ENCODE assay signal across 1 cellular context in the genomic region with DNA sequence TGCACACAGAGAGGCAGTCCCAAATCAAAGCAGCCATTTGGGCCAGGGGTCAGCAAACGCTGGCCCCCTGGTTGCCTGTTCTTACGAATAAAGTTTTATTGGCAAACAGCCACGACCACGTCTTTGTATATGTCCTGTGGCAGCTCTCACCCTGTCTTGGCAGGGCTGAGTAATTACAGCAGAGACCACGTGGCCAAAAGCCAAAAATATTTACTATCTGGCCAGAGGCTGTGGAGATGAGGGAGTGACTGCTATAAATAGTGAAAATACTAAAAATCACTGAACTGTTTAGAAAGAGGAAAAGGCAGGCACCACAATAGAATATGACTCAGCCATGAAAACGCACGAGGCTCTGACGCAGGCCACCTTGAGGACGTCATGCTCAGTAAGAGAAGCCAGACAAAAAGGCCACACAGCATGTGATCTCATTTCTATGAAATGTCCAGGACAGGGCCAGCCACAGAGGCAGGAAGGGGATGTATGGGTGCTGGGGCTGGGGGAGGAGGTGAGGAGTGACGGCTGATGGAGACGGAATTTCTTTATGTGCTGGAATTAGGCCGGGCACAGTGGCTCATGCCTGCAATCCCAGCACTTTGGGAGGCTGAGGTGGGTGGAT.
A peak's percentile ranks its signal among the peaks of the same experiment; 100 is the strongest.
TF ChIP-seq lines count a peak whose summit lies in the region.

No MANE protein-coding gene starts in this region.

TF ChIP-seq in K562, 482 proteins besides CTCF, POLR2A, EP300 and RAD21 (continued from another document):
- TF ChIP-seq, protein P1, sequence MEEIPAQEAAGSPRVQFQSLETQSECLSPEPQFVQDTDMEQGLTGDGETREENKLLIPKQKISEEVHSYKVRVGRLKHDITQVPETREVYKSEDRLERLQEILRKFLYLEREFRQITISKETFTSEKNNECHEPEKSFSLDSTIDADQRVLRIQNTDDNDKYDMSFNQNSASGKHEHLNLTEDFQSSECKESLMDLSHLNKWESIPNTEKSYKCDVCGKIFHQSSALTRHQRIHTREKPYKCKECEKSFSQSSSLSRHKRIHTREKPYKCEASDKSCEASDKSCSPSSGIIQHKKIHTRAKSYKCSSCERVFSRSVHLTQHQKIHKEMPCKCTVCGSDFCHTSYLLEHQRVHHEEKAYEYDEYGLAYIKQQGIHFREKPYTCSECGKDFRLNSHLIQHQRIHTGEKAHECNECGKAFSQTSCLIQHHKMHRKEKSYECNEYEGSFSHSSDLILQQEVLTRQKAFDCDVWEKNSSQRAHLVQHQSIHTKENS (CRISPR knock-in tag; IDR thresholded peaks at IDR 0.05): no peak
- no peak for TF ChIP-seq POLR3A (IDR thresholded peaks at IDR 0.05; ENCODE audit: borderline replicate concordance, extremely low read depth, insufficient read depth, insufficient read length)
- peak; percentile 56 for TF ChIP-seq L3MBTL2 (IDR thresholded peaks at IDR 0.05)
- TF ChIP-seq RAD51 (IDR thresholded peaks at IDR 0.05; ENCODE audit: borderline replicate concordance, low read depth): peak; percentile 50; the same call in 1 of the 2 replicates
- TF ChIP-seq, protein P2, sequence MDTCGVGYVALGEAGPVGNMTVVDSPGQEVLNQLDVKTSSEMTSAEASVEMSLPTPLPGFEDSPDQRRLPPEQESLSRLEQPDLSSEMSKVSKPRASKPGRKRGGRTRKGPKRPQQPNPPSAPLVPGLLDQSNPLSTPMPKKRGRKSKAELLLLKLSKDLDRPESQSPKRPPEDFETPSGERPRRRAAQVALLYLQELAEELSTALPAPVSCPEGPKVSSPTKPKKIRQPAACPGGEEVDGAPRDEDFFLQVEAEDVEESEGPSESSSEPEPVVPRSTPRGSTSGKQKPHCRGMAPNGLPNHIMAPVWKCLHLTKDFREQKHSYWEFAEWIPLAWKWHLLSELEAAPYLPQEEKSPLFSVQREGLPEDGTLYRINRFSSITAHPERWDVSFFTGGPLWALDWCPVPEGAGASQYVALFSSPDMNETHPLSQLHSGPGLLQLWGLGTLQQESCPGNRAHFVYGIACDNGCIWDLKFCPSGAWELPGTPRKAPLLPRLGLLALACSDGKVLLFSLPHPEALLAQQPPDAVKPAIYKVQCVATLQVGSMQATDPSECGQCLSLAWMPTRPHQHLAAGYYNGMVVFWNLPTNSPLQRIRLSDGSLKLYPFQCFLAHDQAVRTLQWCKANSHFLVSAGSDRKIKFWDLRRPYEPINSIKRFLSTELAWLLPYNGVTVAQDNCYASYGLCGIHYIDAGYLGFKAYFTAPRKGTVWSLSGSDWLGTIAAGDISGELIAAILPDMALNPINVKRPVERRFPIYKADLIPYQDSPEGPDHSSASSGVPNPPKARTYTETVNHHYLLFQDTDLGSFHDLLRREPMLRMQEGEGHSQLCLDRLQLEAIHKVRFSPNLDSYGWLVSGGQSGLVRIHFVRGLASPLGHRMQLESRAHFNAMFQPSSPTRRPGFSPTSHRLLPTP (IDR thresholded peaks at IDR 0.05; ENCODE audit: borderline replicate concordance, extremely low read depth, insufficient read length): no peak
- peak; percentile 52; the same call in 1 of the 2 replicates for TF ChIP-seq JUN (IDR thresholded peaks at IDR 0.05; ENCODE audit: borderline replicate concordance, low read depth, low read length)
- no peak for TF ChIP-seq JUN (CRISPR knock-in tag; IDR thresholded peaks at IDR 0.05; ENCODE audit: borderline replicate concordance)
- TF ChIP-seq ZNF3 (CRISPR knock-in tag; IDR thresholded peaks at IDR 0.05): no peak
- TF ChIP-seq, protein P3, sequence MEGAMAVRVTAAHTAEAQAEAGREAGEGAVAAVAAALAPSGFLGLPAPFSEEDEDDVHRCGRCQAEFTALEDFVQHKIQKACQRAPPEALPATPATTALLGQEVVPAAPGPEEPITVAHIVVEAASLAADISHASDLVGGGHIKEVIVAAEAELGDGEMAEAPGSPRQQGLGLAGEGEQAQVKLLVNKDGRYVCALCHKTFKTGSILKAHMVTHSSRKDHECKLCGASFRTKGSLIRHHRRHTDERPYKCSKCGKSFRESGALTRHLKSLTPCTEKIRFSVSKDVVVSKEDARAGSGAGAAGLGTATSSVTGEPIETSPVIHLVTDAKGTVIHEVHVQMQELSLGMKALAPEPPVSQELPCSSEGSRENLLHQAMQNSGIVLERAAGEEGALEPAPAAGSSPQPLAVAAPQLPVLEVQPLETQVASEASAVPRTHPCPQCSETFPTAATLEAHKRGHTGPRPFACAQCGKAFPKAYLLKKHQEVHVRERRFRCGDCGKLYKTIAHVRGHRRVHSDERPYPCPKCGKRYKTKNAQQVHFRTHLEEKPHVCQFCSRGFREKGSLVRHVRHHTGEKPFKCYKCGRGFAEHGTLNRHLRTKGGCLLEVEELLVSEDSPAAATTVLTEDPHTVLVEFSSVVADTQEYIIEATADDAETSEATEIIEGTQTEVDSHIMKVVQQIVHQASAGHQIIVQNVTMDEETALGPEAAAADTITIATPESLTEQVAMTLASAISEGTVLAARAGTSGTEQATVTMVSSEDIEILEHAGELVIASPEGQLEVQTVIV (CRISPR knock-in tag; IDR thresholded peaks at IDR 0.05; ENCODE audit: borderline replicate concordance): no peak
- TF ChIP-seq SMARCA5 (IDR thresholded peaks at IDR 0.05): peak; percentile 45; the same call in 1 of the 2 replicates
- TF ChIP-seq NFIC (IDR thresholded peaks at IDR 0.05): peak; percentile 80
- TF ChIP-seq ZBTB7A (IDR thresholded peaks at IDR 0.05; ENCODE audit: borderline replicate concordance, control insufficient read depth, low read depth, low read length): peak; percentile 54
- TF ChIP-seq CHD2 (IDR thresholded peaks at IDR 0.05; ENCODE audit: low read depth, low read length): no peak
- peak; percentile 37; the same call in 1 of the 2 replicates for TF ChIP-seq POLR2AphosphoS5 (IDR thresholded peaks at IDR 0.05; ENCODE audit: control insufficient read depth, insufficient read depth, low read depth, low read length)
- TF ChIP-seq ZKSCAN1 (IDR thresholded peaks at IDR 0.05; ENCODE audit: low read depth, low read length): no peak
- TF ChIP-seq, protein P4, sequence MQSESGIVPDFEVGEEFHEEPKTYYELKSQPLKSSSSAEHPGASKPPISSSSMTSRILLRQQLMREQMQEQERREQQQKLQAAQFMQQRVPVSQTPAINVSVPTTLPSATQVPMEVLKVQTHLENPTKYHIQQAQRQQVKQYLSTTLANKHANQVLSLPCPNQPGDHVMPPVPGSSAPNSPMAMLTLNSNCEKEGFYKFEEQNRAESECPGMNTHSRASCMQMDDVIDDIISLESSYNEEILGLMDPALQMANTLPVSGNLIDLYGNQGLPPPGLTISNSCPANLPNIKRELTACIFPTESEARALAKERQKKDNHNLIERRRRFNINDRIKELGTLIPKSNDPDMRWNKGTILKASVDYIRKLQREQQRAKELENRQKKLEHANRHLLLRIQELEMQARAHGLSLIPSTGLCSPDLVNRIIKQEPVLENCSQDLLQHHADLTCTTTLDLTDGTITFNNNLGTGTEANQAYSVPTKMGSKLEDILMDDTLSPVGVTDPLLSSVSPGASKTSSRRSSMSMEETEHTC (IDR thresholded peaks at IDR 0.05): 0 out of 2 replicates have a peak, but pooled peaks have one; percentile 41
- TF ChIP-seq MIER1 (IDR thresholded peaks at IDR 0.05; ENCODE audit: low read depth): no peak
- TF ChIP-seq NCOA2 (IDR thresholded peaks at IDR 0.05; ENCODE audit: partially characterized antibody in 2 of 2): no peak
- no peak for TF ChIP-seq C11orf30 (IDR thresholded peaks at IDR 0.05; ENCODE audit: low read depth)
- 0 out of 2 replicates have a peak, but pooled peaks have one; percentile 6 for TF ChIP-seq ARID1B (IDR thresholded peaks at IDR 0.05)
- TF ChIP-seq TAF15 (IDR thresholded peaks at IDR 0.05; ENCODE audit: low read depth, low read length): no peak
- TF ChIP-seq ELF2 (CRISPR knock-in tag; IDR thresholded peaks at IDR 0.05): no peak
- TF ChIP-seq ARID2 (IDR thresholded peaks at IDR 0.05): no peak
- peak; percentile 50; the same call in 1 of the 2 replicates for TF ChIP-seq LCOR (CRISPR knock-in tag; IDR thresholded peaks at IDR 0.05)
- no peak for TF ChIP-seq HNRNPL (IDR thresholded peaks at IDR 0.05; ENCODE audit: low read depth, low read length)
- no peak for TF ChIP-seq RFX1 (IDR thresholded peaks at IDR 0.05)
- no peak for TF ChIP-seq FOXA1 (IDR thresholded peaks at IDR 0.05; ENCODE audit: borderline replicate concordance)
- TF ChIP-seq CBX2 (IDR thresholded peaks at IDR 0.05; ENCODE audit: insufficient read depth, low read length, poor library complexity, severe bottlenecking): no peak
- TF ChIP-seq CBX1 (IDR thresholded peaks at IDR 0.05; ENCODE audit: low read depth): no peak
- no peak for TF ChIP-seq KLF10 (CRISPR knock-in tag; IDR thresholded peaks at IDR 0.05)
- TF ChIP-seq ESRRB (CRISPR knock-in tag; IDR thresholded peaks at IDR 0.05; ENCODE audit: borderline replicate concordance): no peak
- TF ChIP-seq, protein P5, sequence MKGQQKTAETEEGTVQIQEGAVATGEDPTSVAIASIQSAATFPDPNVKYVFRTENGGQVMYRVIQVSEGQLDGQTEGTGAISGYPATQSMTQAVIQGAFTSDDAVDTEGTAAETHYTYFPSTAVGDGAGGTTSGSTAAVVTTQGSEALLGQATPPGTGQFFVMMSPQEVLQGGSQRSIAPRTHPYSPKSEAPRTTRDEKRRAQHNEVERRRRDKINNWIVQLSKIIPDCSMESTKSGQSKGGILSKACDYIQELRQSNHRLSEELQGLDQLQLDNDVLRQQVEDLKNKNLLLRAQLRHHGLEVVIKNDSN (CRISPR knock-in tag; IDR thresholded peaks at IDR 0.05): peak; percentile 78
- no peak for TF ChIP-seq ZNF24 (IDR thresholded peaks at IDR 0.05)
- TF ChIP-seq ZNF282 (CRISPR knock-in tag; IDR thresholded peaks at IDR 0.05): no peak
- TF ChIP-seq, protein P6, sequence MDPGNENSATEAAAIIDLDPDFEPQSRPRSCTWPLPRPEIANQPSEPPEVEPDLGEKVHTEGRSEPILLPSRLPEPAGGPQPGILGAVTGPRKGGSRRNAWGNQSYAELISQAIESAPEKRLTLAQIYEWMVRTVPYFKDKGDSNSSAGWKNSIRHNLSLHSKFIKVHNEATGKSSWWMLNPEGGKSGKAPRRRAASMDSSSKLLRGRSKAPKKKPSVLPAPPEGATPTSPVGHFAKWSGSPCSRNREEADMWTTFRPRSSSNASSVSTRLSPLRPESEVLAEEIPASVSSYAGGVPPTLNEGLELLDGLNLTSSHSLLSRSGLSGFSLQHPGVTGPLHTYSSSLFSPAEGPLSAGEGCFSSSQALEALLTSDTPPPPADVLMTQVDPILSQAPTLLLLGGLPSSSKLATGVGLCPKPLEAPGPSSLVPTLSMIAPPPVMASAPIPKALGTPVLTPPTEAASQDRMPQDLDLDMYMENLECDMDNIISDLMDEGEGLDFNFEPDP (CRISPR knock-in tag; IDR thresholded peaks at IDR 0.05): no peak
- peak; percentile 82 for TF ChIP-seq CREB1 (IDR thresholded peaks at IDR 0.05)
- peak; percentile 89 for TF ChIP-seq CREB1 (CRISPR knock-in tag; IDR thresholded peaks at IDR 0.05)
- TF ChIP-seq, protein P7, sequence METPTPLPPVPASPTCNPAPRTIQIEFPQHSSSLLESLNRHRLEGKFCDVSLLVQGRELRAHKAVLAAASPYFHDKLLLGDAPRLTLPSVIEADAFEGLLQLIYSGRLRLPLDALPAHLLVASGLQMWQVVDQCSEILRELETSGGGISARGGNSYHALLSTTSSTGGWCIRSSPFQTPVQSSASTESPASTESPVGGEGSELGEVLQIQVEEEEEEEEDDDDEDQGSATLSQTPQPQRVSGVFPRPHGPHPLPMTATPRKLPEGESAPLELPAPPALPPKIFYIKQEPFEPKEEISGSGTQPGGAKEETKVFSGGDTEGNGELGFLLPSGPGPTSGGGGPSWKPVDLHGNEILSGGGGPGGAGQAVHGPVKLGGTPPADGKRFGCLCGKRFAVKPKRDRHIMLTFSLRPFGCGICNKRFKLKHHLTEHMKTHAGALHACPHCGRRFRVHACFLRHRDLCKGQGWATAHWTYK (CRISPR knock-in tag; IDR thresholded peaks at IDR 0.05): peak; percentile 63; the same call in 1 of the 2 replicates
- TF ChIP-seq SMARCA4 (IDR thresholded peaks at IDR 0.05): 0 out of 2 replicates have a peak, but pooled peaks have one; percentile 11
